In genomic region chr13:40101708-40102359, GRCh38 we compare ENCODE assay signal across 7 cellular contexts.
DNase-seq lines count a peak whose midpoint lies in the region; ATAC-seq and TF ChIP-seq lines count a peak whose summit lies in the region.

No MANE protein-coding gene starts in this region.

- no peaks in the 10 kb centered on the region for H4K20me1 ChIP-seq in PC-9 (ENCODE audit: insufficient read depth)

- no TSS peak for BruUV-seq in PC-9 (replicated peaks; lab: Mats Ljungman, UMichigan)

- no peaks in the 10 kb centered on the region for H3K36me3 ChIP-seq in PC-9 (ENCODE audit: low read depth)

- no peaks in the 10 kb centered on the region for H3K4me1 ChIP-seq in PC-9 (replicated peaks; ENCODE audit: insufficient read depth)

- H3K4me1 Mint-ChIP-seq in activated CD4-positive, alpha-beta memory T cell treated with anti-CD3 and anti-CD28 coated beads, Interleukin-2, amount 10 ng/mL, durations not matched to agents 7 days and 5 days: peaks cover 33% of the 10 kb centered on the region

- CTCF ChIA-PET in activated CD4-positive, alpha-beta memory T cell treated with anti-CD3 and anti-CD28 coated beads, Interleukin-2, amount 10 ng/mL, durations not matched to agents 7 days and 5 days (lab: Charles Lee): no interaction called here
- CTCF ChIA-PET in PC-9 (lab: Charles Lee): no interaction called here

- H3K27ac Mint-ChIP-seq in activated CD4-positive, alpha-beta memory T cell treated with anti-CD3 and anti-CD28 coated beads, Interleukin-2, amount 10 ng/mL, durations not matched to agents 7 days and 5 days: peak overlapping the region; percentile 67

- no peak overlapping the region for H3K4me3 ChIP-seq in PC-9

- no peaks in the 10 kb centered on the region for H3K27me3 Mint-ChIP-seq in activated CD4-positive, alpha-beta memory T cell treated with anti-CD3 and anti-CD28 coated beads, Interleukin-2, amount 10 ng/mL, durations not matched to agents 7 days and 5 days

- intact Hi-C loops in PC-9 (cut with micrococcal nuclease; ENCODE audit: unreplicated experiment): no loop called here

- H3K9me3 ChIP-seq in PC-9 (ENCODE audit: insufficient read depth, low read depth): no peaks in the 10 kb centered on the region

- DNase-seq in activated CD4-positive, alpha-beta memory T cell treated with anti-CD3 and anti-CD28 coated beads, Interleukin-2, amount 10 ng/mL, durations not matched to agents 7 days and 5 days: peak; percentile 32
- DNase-seq in stimulated activated CD4-positive, alpha-beta T cell treated with anti-CD3 and anti-CD28 coated beads, Interleukin-4, amount 100 ng/mL, for 24 hours: peak; percentile 55
- no peak for DNase-seq in NCI-H345 (lab: John Stamatoyannopoulos, UW)
- no peak for DNase-seq in kidney glomerular epithelial cell (lab: John Stamatoyannopoulos, UW)
- DNase-seq in PC-9: no peak

- no peak overlapping the region for H3K27ac ChIP-seq in PC-9

- ATAC-seq in GM19328 (IDR thresholded peaks at IDR 0.05; ENCODE audit: unreplicated experiment): peak; percentile 82
- ATAC-seq in HG02885 (IDR thresholded peaks at IDR 0.05; ENCODE audit: poor library complexity, unreplicated experiment): peak; percentile 88

- no peaks in the 10 kb centered on the region for H3K79me2 ChIP-seq in PC-9 (ENCODE audit: low read depth)

- TF ChIP-seq CTCF in PC-9 (conservative IDR thresholded peaks at IDR 0.05): no peak

- H3F3A ChIP-seq in PC-9 (ENCODE audit: insufficient read depth, low read depth): no peaks in the 10 kb centered on the region

- no peaks in the 10 kb centered on the region for H3K9me2 ChIP-seq in PC-9 (ENCODE audit: insufficient read depth)

- peaks cover 15% of the 10 kb centered on the region for H3K9me3 Mint-ChIP-seq in activated CD4-positive, alpha-beta memory T cell treated with anti-CD3 and anti-CD28 coated beads, Interleukin-2, amount 10 ng/mL, durations not matched to agents 7 days and 5 days

- H3K27me3 ChIP-seq in PC-9 (ENCODE audit: insufficient read depth, low read depth): no peaks in the 10 kb centered on the region

- no peak overlapping the region for H3K4me2 ChIP-seq in PC-9

- no peak overlapping the region for H3K4me3 Mint-ChIP-seq in activated CD4-positive, alpha-beta memory T cell treated with anti-CD3 and anti-CD28 coated beads, Interleukin-2, amount 10 ng/mL, durations not matched to agents 7 days and 5 days

- POLR2A ChIA-PET in activated CD4-positive, alpha-beta memory T cell treated with anti-CD3 and anti-CD28 coated beads, Interleukin-2, amount 10 ng/mL, durations not matched to agents 7 days and 5 days (lab: Charles Lee): interaction anchor here (0.8 to 1.6 kb wide), 2 partner anchors 10 to 120 kb away, joined by 3 to 4 read pairs; no protein-coding TSS in a partner anchor
- POLR2A ChIA-PET in PC-9 (lab: Charles Lee; ENCODE audit: unreplicated experiment): no interaction called here

- peaks cover 10% of the 10 kb centered on the region for H3K36me3 Mint-ChIP-seq in activated CD4-positive, alpha-beta memory T cell treated with anti-CD3 and anti-CD28 coated beads, Interleukin-2, amount 10 ng/mL, durations not matched to agents 7 days and 5 days (ENCODE audit: low read depth)

- no peak overlapping the region for H2AFZ ChIP-seq in PC-9

Comparison
In these comparisons a context has a peak if more than half of its experiments do, and no peak if none do; other contexts are left out.
1. DNase-seq: peak in activated CD4-positive, alpha-beta memory T cell treated with anti-CD3 and anti-CD28 coated beads, Interleukin-2, amount 10 ng/mL, durations not matched to agents 7 days and 5 days (single experiment) and stimulated activated CD4-positive, alpha-beta T cell treated with anti-CD3 and anti-CD28 coated beads, Interleukin-4, amount 100 ng/mL, for 24 hours (single experiment); none in NCI-H345 (single experiment), kidney glomerular epithelial cell (single experiment) and PC-9 (0 of 2).